ENCODE assay signal across 1 cellular context in genomic region chr6:157519255-157520116, GRCh38.
TF ChIP-seq lines count a peak whose summit lies in the region.

No MANE protein-coding gene starts in this region.

TF ChIP-seq in HEK293, 187 proteins besides CTCF, POLR2A, EP300 and RAD21 (continued from another document):
- TF ChIP-seq ZNF664 (tag by site-specific recombination; IDR thresholded peaks at IDR 0.05): peak; percentile 98
- no peak for TF ChIP-seq FEZF1 (tag by site-specific recombination; IDR thresholded peaks at IDR 0.05)
- no peak for TF ChIP-seq ELK4 (IDR thresholded peaks at IDR 0.05; ENCODE audit: borderline replicate concordance, low read depth, low read length)
